In the genomic region with DNA sequence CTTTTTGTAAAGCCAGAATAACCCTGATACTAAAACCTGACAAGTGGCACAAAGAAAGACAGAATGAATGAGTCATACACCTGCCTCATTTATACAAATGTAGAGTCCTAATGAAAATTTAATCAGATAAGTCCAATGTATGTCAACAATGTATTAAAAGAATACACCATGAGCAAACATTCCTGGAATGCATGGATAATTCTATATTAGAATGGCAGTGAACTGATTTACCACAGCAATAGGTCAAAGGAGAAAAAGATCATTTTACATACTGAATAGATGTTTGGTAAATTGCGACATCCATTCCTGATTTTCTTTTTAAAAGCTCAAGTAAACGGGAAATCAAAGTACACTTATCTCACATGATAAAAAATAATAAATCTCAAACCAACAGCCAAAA, we compare ENCODE assay signal across 1 cellular context.
TF ChIP-seq lines count a peak whose summit lies in the region.

No MANE protein-coding gene starts in this region.

TF ChIP-seq in Ishikawa, 13 proteins besides CTCF, POLR2A, EP300 and RAD21 (continued from another document):
- TF ChIP-seq, protein P1, sequence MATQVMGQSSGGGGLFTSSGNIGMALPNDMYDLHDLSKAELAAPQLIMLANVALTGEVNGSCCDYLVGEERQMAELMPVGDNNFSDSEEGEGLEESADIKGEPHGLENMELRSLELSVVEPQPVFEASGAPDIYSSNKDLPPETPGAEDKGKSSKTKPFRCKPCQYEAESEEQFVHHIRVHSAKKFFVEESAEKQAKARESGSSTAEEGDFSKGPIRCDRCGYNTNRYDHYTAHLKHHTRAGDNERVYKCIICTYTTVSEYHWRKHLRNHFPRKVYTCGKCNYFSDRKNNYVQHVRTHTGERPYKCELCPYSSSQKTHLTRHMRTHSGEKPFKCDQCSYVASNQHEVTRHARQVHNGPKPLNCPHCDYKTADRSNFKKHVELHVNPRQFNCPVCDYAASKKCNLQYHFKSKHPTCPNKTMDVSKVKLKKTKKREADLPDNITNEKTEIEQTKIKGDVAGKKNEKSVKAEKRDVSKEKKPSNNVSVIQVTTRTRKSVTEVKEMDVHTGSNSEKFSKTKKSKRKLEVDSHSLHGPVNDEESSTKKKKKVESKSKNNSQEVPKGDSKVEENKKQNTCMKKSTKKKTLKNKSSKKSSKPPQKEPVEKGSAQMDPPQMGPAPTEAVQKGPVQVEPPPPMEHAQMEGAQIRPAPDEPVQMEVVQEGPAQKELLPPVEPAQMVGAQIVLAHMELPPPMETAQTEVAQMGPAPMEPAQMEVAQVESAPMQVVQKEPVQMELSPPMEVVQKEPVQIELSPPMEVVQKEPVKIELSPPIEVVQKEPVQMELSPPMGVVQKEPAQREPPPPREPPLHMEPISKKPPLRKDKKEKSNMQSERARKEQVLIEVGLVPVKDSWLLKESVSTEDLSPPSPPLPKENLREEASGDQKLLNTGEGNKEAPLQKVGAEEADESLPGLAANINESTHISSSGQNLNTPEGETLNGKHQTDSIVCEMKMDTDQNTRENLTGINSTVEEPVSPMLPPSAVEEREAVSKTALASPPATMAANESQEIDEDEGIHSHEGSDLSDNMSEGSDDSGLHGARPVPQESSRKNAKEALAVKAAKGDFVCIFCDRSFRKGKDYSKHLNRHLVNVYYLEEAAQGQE (IDR thresholded peaks at IDR 0.05; ENCODE audit: low read depth), result no peak
